In genomic region chr7:150627959-150628358, GRCh38 we compare ENCODE assay signal across 36 cellular contexts. TPM values are rescaled to one million over a fixed set of nuclear protein-coding genes. Genes with fewer than 3 reads are reported as not detected.
A peak's percentile ranks its signal among the peaks of the same experiment; 100 is the strongest.
DNase-seq lines count a peak whose midpoint lies in the region; ATAC-seq and TF ChIP-seq lines count a peak whose summit lies in the region.
"Had no signal": no experiment of that assay in that cellular context is flagged by ENCODE, and none has a peak within 500 bp of the region (broad histone marks: within the 10 kb centered on the region; RNA-seq: fewer than 3 reads in every experiment).

No MANE protein-coding gene starts in this region.

- 92% methylated on average over 18 of the region's 18 CpGs for WGBS in right cardiac atrium
- 93 to 95% (median 94%) methylated on average over 18 of the region's 18 CpGs for WGBS in psoas muscle, 3 donors

- H3K27me3 Mint-ChIP-seq in chondrocyte (ENCODE audit: low read depth) = no peaks in the 10 kb centered on the region
- H3K27me3 Mint-ChIP-seq: activated naive CD8-positive, alpha-beta T cell had no signal

- H3K4me1 Mint-ChIP-seq in chondrocyte (ENCODE audit: low read depth) = no peaks in the 10 kb centered on the region

- H3K9me3 ChIP-seq in right cardiac atrium (ENCODE audit: control insufficient read depth, low read length) = no peaks in the 10 kb centered on the region
- no peaks in the 10 kb centered on the region for H3K9me3 ChIP-seq in psoas muscle
- H3K9me3 ChIP-seq: ascending aorta, mucosa of descending colon, ovary, stomach, tibial artery had no signal

- H3K27me3 ChIP-seq in right cardiac atrium (ENCODE audit: control insufficient read depth, insufficient read depth) = no peaks in the 10 kb centered on the region
- H3K27me3 ChIP-seq in psoas muscle (ENCODE audit: insufficient read depth in 3 of 3, low read length in 2 of 3) = no peaks in the 10 kb centered on the region
- H3K27me3 ChIP-seq: ascending aorta, ovary, stomach, tibial artery had no signal

- peak in 1 of 3 donors; percentile 62 for DNase-seq in right cardiac atrium
- DNase-seq in left ventricle myocardium superior = no peak
- peak; percentile 84 for DNase-seq in chondrocyte (ENCODE audit: low spot score)
- no peak for DNase-seq in psoas muscle
- DNase-seq in NCI-H2196 (lab: John Stamatoyannopoulos, UW; ENCODE audit: unreplicated experiment) = no peak
- DNase-seq in GM20000 (ENCODE audit: low spot score) = no peak
- DNase-seq in GM19238 (ENCODE audit: insufficient read length, low spot score) = no peak
- DNase-seq: activated CD8-positive, alpha-beta memory T cell treated with anti-CD3 and anti-CD28 coated beads for 24 hours; activated T-cell treated with anti-CD3 and anti-CD28 coated beads for 4 hours; DMS79; effector memory CD4-positive, alpha-beta T cell; erythroblast; GDM1; KG1; kidney; NCI-H1417; NCI-H2029 treated with DMSO at 0.1 percent for 48 hours; NCI-H2227 treated with DMSO at 0.1 percent for 48 hours; NCI-H526 treated with DMSO at 0.1 percent for 48 hours; ovary; PC-9; retina; stimulated activated CD4-positive, alpha-beta T cell treated with anti-CD3 and anti-CD28 coated beads, Interleukin-2, amount 100 ng/mL, for 24 hours; stimulated activated CD8-positive, alpha-beta memory T cell treated with anti-CD3 and anti-CD28 coated beads, Interleukin-4, amount 100 ng/mL, for 48 hours; stomach; T-helper 9 cell; tibial artery had no signal

- no peak overlapping the region for H3K27ac Mint-ChIP-seq in chondrocyte (ENCODE audit: unreplicated experiment)
- H3K27ac Mint-ChIP-seq: GM23338 had no signal

- H3K4me3 ChIP-seq in right cardiac atrium (ENCODE audit: low read length) (no peak overlapping the region), psoas muscle (no peak overlapping the region)
- H3K4me3 ChIP-seq: ascending aorta, coronary artery, GM23338, mucosa of descending colon, ovary, PC-9, tibial artery had no signal

- H3K27ac ChIP-seq in right cardiac atrium (ENCODE audit: low read length) (peak overlapping the region; percentile 90), psoas muscle (peak overlapping the region; percentile 46)
- H3K27ac ChIP-seq: ovary, PC-9, tibial artery had no signal

- TF ChIP-seq CTCF in chondrocyte (IDR thresholded peaks at IDR 0.05) = no peak
- TF ChIP-seq CTCF in psoas muscle (IDR thresholded peaks at IDR 0.05) = no peak
- TF ChIP-seq CTCF in GM20000 (IDR thresholded peaks at IDR 0.05; ENCODE audit: extremely low read depth, missing control alignments) = no peak

- intact Hi-C loops in right cardiac atrium (cut with DNase I) (loop anchor here in 2 of 4 donors (5.0 to 10.0 kb wide), 3 partner anchors 41 to 127 kb away; no protein-coding TSS in a partner anchor), left ventricle myocardium superior (cut with micrococcal nuclease) (no loop called here), psoas muscle (cut with DNase I) (loop anchor here in 1 of 2 donors (5.0 kb wide), 1 partner anchor 111 kb away; no protein-coding TSS in a partner anchor)

- H3K4me1 ChIP-seq in right cardiac atrium (ENCODE audit: control insufficient read depth, insufficient read depth, low read length) = peaks cover 25% of the 10 kb centered on the region
- H3K4me1 ChIP-seq in psoas muscle = no peaks in the 10 kb centered on the region
- H3K4me1 ChIP-seq: ascending aorta, stomach, tibial artery had no signal

- H3K9me3 Mint-ChIP-seq in chondrocyte (ENCODE audit: low read depth) = peaks cover 13% of the 10 kb centered on the region

- H3K36me3 Mint-ChIP-seq in chondrocyte (ENCODE audit: low read depth) = no peaks in the 10 kb centered on the region

- ATAC-seq in right cardiac atrium = no peak
- no peak for ATAC-seq in left ventricle myocardium superior
- no peak for ATAC-seq in psoas muscle
- ATAC-seq: GM23338, mucosa of descending colon, SK-N-SH treated with all-trans-retinoic acid at 6 μM for 48 hours had no signal

- H3K4me3 Mint-ChIP-seq in chondrocyte (ENCODE audit: unreplicated experiment) = no peak overlapping the region
- H3K4me3 Mint-ChIP-seq: GM23338 had no signal

- peaks cover 0 to 7% of the 10 kb centered on the region in 2 donors for H3K36me3 ChIP-seq in psoas muscle (ENCODE audit: insufficient read depth in 1 of 2, low read depth in 1 of 2)
- H3K36me3 ChIP-seq: ovary had no signal

RNA-seq across cellular contexts. Expression of gene GIMAP6, which starts 4.2 kb away (rescaled TPM):
- total RNA-seq in right cardiac atrium = 10 to 100 TPM; 22.1 to 29.1 (median 22.9) TPM
- polyA plus RNA-seq in right cardiac atrium = 14.6 TPM
- total RNA-seq in left ventricle myocardium superior = 31.5 TPM
- not detected in 3 replicates for total RNA-seq in chondrocyte
- 10 to 100 TPM; 10.3 to 21.8 (median 14.0) TPM for total RNA-seq in psoas muscle
- 10 to 100 TPM in 1 of 3 donors, 1 to 10 TPM in 2; 8.2 to 12.6 (median 9.5) TPM for polyA plus RNA-seq in psoas muscle
- total RNA-seq: GM23338, PC-9 had no signal
- polyA plus RNA-seq: AG04450, BJ, GM23338, neural cell had no signal

RNA-seq across cellular contexts. Expression of gene GIMAP2, which starts 57.5 kb away (rescaled TPM):
- 1 to 10 TPM; 4.5 to 8.3 (median 6.5) TPM for total RNA-seq in right cardiac atrium
- 4.1 TPM for polyA plus RNA-seq in right cardiac atrium
- 6.9 TPM for total RNA-seq in left ventricle myocardium superior
- not detected in 3 replicates for total RNA-seq in chondrocyte
- 1 to 10 TPM; 1.5 to 5.3 (median 2.8) TPM for total RNA-seq in psoas muscle
- polyA plus RNA-seq in psoas muscle = 1 to 10 TPM; 1.4 to 3.1 (median 2.3) TPM
- total RNA-seq: GM23338 had no signal
- polyA plus RNA-seq: GM23338, neural cell had no signal

Comparison
In these comparisons a context has a peak if more than half of its experiments do, and no peak if none do; other contexts are left out.
1. RNA of gene GIMAP6, which starts 4.2 kb away (total RNA-seq): 31.5 TPM in left ventricle myocardium superior (single experiment), 22.1 to 29.1 TPM in right cardiac atrium and 10.3 to 21.8 TPM in psoas muscle; not detected in chondrocyte; every median in the first group is over 10 times any median in the second.